Comparison of ENCODE assay signal across 2 cellular contexts in genomic region chr4:6692379-6692778, GRCh38.
TF ChIP-seq lines count a peak whose summit lies in the region.

No MANE protein-coding gene starts in this region.

TF ChIP-seq in HEK293, 187 proteins besides CTCF, POLR2A, EP300 and RAD21:
- TF ChIP-seq ZNF654 (tag by site-specific recombination; IDR thresholded peaks at IDR 0.05; ENCODE audit: low read depth) (no peak), HIC1 (tag by site-specific recombination; IDR thresholded peaks at IDR 0.05) (no peak), ZSCAN5A (tag by site-specific recombination; IDR thresholded peaks at IDR 0.05) (no peak), HOXC10 (CRISPR knock-in tag; IDR thresholded peaks at IDR 0.05) (no peak), GLIS2 (tag by site-specific recombination; IDR thresholded peaks at IDR 0.05) (0 out of 2 replicates have a peak, but pooled peaks have one; percentile 18), ZNF366 (tag by site-specific recombination; conservative IDR thresholded peaks at IDR 0.05) (no peak), ZNF266 (tag by site-specific recombination; IDR thresholded peaks at IDR 0.05; ENCODE audit: low read depth) (no peak)

TF ChIP-seq in K562, 482 proteins besides CTCF, POLR2A, EP300 and RAD21:
- TF ChIP-seq ZNF785 (CRISPR knock-in tag; IDR thresholded peaks at IDR 0.05) (no peak), ZFX (CRISPR knock-in tag; IDR thresholded peaks at IDR 0.05) (peak; percentile 50), NR2C1 (IDR thresholded peaks at IDR 0.05) (no peak), NR2C1 (tag; IDR thresholded peaks at IDR 0.05) (0 out of 2 replicates have a peak, but pooled peaks have one; percentile 11), MAX (CRISPR knock-in tag; IDR thresholded peaks at IDR 0.05) (peak; percentile 39; the same call in 1 of the 2 replicates), MTA3 (IDR thresholded peaks at IDR 0.05; ENCODE audit: borderline replicate concordance) (0 out of 2 replicates have a peak, but pooled peaks have one; percentile 10), TGIF2 (CRISPR knock-in tag; IDR thresholded peaks at IDR 0.05) (no peak)
- TF ChIP-seq, protein P1, sequence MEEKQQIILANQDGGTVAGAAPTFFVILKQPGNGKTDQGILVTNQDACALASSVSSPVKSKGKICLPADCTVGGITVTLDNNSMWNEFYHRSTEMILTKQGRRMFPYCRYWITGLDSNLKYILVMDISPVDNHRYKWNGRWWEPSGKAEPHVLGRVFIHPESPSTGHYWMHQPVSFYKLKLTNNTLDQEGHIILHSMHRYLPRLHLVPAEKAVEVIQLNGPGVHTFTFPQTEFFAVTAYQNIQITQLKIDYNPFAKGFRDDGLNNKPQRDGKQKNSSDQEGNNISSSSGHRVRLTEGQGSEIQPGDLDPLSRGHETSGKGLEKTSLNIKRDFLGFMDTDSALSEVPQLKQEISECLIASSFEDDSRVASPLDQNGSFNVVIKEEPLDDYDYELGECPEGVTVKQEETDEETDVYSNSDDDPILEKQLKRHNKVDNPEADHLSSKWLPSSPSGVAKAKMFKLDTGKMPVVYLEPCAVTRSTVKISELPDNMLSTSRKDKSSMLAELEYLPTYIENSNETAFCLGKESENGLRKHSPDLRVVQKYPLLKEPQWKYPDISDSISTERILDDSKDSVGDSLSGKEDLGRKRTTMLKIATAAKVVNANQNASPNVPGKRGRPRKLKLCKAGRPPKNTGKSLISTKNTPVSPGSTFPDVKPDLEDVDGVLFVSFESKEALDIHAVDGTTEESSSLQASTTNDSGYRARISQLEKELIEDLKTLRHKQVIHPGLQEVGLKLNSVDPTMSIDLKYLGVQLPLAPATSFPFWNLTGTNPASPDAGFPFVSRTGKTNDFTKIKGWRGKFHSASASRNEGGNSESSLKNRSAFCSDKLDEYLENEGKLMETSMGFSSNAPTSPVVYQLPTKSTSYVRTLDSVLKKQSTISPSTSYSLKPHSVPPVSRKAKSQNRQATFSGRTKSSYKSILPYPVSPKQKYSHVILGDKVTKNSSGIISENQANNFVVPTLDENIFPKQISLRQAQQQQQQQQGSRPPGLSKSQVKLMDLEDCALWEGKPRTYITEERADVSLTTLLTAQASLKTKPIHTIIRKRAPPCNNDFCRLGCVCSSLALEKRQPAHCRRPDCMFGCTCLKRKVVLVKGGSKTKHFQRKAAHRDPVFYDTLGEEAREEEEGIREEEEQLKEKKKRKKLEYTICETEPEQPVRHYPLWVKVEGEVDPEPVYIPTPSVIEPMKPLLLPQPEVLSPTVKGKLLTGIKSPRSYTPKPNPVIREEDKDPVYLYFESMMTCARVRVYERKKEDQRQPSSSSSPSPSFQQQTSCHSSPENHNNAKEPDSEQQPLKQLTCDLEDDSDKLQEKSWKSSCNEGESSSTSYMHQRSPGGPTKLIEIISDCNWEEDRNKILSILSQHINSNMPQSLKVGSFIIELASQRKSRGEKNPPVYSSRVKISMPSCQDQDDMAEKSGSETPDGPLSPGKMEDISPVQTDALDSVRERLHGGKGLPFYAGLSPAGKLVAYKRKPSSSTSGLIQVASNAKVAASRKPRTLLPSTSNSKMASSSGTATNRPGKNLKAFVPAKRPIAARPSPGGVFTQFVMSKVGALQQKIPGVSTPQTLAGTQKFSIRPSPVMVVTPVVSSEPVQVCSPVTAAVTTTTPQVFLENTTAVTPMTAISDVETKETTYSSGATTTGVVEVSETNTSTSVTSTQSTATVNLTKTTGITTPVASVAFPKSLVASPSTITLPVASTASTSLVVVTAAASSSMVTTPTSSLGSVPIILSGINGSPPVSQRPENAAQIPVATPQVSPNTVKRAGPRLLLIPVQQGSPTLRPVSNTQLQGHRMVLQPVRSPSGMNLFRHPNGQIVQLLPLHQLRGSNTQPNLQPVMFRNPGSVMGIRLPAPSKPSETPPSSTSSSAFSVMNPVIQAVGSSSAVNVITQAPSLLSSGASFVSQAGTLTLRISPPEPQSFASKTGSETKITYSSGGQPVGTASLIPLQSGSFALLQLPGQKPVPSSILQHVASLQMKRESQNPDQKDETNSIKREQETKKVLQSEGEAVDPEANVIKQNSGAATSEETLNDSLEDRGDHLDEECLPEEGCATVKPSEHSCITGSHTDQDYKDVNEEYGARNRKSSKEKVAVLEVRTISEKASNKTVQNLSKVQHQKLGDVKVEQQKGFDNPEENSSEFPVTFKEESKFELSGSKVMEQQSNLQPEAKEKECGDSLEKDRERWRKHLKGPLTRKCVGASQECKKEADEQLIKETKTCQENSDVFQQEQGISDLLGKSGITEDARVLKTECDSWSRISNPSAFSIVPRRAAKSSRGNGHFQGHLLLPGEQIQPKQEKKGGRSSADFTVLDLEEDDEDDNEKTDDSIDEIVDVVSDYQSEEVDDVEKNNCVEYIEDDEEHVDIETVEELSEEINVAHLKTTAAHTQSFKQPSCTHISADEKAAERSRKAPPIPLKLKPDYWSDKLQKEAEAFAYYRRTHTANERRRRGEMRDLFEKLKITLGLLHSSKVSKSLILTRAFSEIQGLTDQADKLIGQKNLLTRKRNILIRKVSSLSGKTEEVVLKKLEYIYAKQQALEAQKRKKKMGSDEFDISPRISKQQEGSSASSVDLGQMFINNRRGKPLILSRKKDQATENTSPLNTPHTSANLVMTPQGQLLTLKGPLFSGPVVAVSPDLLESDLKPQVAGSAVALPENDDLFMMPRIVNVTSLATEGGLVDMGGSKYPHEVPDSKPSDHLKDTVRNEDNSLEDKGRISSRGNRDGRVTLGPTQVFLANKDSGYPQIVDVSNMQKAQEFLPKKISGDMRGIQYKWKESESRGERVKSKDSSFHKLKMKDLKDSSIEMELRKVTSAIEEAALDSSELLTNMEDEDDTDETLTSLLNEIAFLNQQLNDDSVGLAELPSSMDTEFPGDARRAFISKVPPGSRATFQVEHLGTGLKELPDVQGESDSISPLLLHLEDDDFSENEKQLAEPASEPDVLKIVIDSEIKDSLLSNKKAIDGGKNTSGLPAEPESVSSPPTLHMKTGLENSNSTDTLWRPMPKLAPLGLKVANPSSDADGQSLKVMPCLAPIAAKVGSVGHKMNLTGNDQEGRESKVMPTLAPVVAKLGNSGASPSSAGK (IDR thresholded peaks at IDR 0.05) = 0 out of 2 replicates have a peak, but pooled peaks have one; percentile 13
